In genomic region chr1:27568247-27569087, GRCh38 we compare ENCODE assay signal across 1 cellular context.
TF ChIP-seq lines count a peak whose summit lies in the region.

No MANE protein-coding gene starts in this region.

TF ChIP-seq in K562, 482 proteins besides CTCF, POLR2A, EP300 and RAD21 (continued from another document and continues in another):
- no peak for TF ChIP-seq TSHZ1 (CRISPR knock-in tag; IDR thresholded peaks at IDR 0.05)
- no peak for TF ChIP-seq RREB1 (CRISPR knock-in tag; IDR thresholded peaks at IDR 0.05)
- no peak for TF ChIP-seq HMBOX1 (IDR thresholded peaks at IDR 0.05)
- no peak for TF ChIP-seq CBX2 (IDR thresholded peaks at IDR 0.05; ENCODE audit: insufficient read depth, low read length, poor library complexity, severe bottlenecking)
- TF ChIP-seq SIN3B (IDR thresholded peaks at IDR 0.05; ENCODE audit: low read depth): 0 out of 2 replicates have a peak, but pooled peaks have one; percentile 14
- no peak for TF ChIP-seq GATAD2A (IDR thresholded peaks at IDR 0.05)
- TF ChIP-seq ZNF197 (CRISPR knock-in tag; IDR thresholded peaks at IDR 0.05; ENCODE audit: low read depth): no peak
- TF ChIP-seq SRF (CRISPR knock-in tag; IDR thresholded peaks at IDR 0.05): peak in 1 of 2 experiments; percentile 87; a peak in 1 of 4 replicates
- TF ChIP-seq GTF2F1 (IDR thresholded peaks at IDR 0.05; ENCODE audit: low read depth, low read length): no peak
- TF ChIP-seq PHF8 (IDR thresholded peaks at IDR 0.05; ENCODE audit: borderline replicate concordance, low read length): no peak; the same call in 1 of the 2 replicates
- no peak for TF ChIP-seq COPS2 (conservative IDR thresholded peaks at IDR 0.05)
- no peak for TF ChIP-seq SRSF3 (IDR thresholded peaks at IDR 0.05; ENCODE audit: insufficient read depth, low read length)
- no peak for TF ChIP-seq PBX2 (CRISPR knock-in tag; IDR thresholded peaks at IDR 0.05; ENCODE audit: low read depth)
- no peak for TF ChIP-seq PBX2 (tag; conservative IDR thresholded peaks at IDR 0.05; ENCODE audit: low read depth)
- TF ChIP-seq WHSC1 (IDR thresholded peaks at IDR 0.05; ENCODE audit: low read length): no peak
- no peak for TF ChIP-seq ZFPM2 (CRISPR knock-in tag; IDR thresholded peaks at IDR 0.05)
- no peak for TF ChIP-seq ASH1L (IDR thresholded peaks at IDR 0.05; ENCODE audit: borderline replicate concordance, low read depth, partially characterized antibody)
- TF ChIP-seq RFX7 (CRISPR knock-in tag; IDR thresholded peaks at IDR 0.05): no peak
- TF ChIP-seq IRF2 (CRISPR knock-in tag; IDR thresholded peaks at IDR 0.05): no peak
- peak; percentile 99 for TF ChIP-seq ZBTB7A (IDR thresholded peaks at IDR 0.05; ENCODE audit: borderline replicate concordance, control insufficient read depth, low read depth, low read length)
- TF ChIP-seq MAFF (IDR thresholded peaks at IDR 0.05; ENCODE audit: low read length): no peak
- TF ChIP-seq ZBTB43 (CRISPR knock-in tag; IDR thresholded peaks at IDR 0.05): no peak
- peak; percentile 89; the same call in 1 of the 2 replicates for TF ChIP-seq HDGF (IDR thresholded peaks at IDR 0.05)
- TF ChIP-seq NBN (IDR thresholded peaks at IDR 0.05; ENCODE audit: low read depth): no peak
- TF ChIP-seq MAX (CRISPR knock-in tag; IDR thresholded peaks at IDR 0.05): peak; percentile 59
- TF ChIP-seq HDAC3 (IDR thresholded peaks at IDR 0.05; ENCODE audit: borderline replicate concordance, partially characterized antibody): no peak
- TF ChIP-seq MCM5 (IDR thresholded peaks at IDR 0.05; ENCODE audit: low read depth): no peak
- TF ChIP-seq MECOM (CRISPR knock-in tag; IDR thresholded peaks at IDR 0.05): no peak
- no peak for TF ChIP-seq HNRNPK (IDR thresholded peaks at IDR 0.05; ENCODE audit: low read depth, low read length, poor library complexity, severe bottlenecking)
- TF ChIP-seq ARHGAP35 (IDR thresholded peaks at IDR 0.05; ENCODE audit: partially characterized antibody): no peak
- TF ChIP-seq THAP7 (CRISPR knock-in tag; IDR thresholded peaks at IDR 0.05): no peak
- TF ChIP-seq ZNF57 (CRISPR knock-in tag; IDR thresholded peaks at IDR 0.05): no peak
- TF ChIP-seq NR4A1 (CRISPR knock-in tag; IDR thresholded peaks at IDR 0.05): no peak; the same call in 1 of the 2 replicates
- no peak for TF ChIP-seq NR4A1 (tag; IDR thresholded peaks at IDR 0.05)
- peak; percentile 97 for TF ChIP-seq HMGN3 (IDR thresholded peaks at IDR 0.05; ENCODE audit: borderline replicate concordance, extremely low read depth, insufficient read length, low read depth, low read length)
- no peak for TF ChIP-seq ZNF24 (IDR thresholded peaks at IDR 0.05)
- TF ChIP-seq DNMT1 (IDR thresholded peaks at IDR 0.05): no peak
- no peak for TF ChIP-seq ZNF277 (CRISPR knock-in tag; IDR thresholded peaks at IDR 0.05; ENCODE audit: borderline replicate concordance)
- no peak for TF ChIP-seq ATF2 (CRISPR knock-in tag; IDR thresholded peaks at IDR 0.05)
- TF ChIP-seq TCF7L2 (IDR thresholded peaks at IDR 0.05; ENCODE audit: low read depth, low read length): no peak
- TF ChIP-seq ILF3 (IDR thresholded peaks at IDR 0.05; ENCODE audit: borderline replicate concordance): no peak
- TF ChIP-seq SMAD4 (CRISPR knock-in tag; conservative IDR thresholded peaks at IDR 0.05): no peak; the same call in none of the 2 replicates
- TF ChIP-seq TBP (optimal IDR thresholded peaks at IDR 0.05; ENCODE audit: low read depth, low read length): peak; percentile 48
- TF ChIP-seq BDP1 (IDR thresholded peaks at IDR 0.05; ENCODE audit: insufficient read depth, insufficient read length): no peak
- TF ChIP-seq NR2C1 (IDR thresholded peaks at IDR 0.05): no peak
- no peak for TF ChIP-seq NR2C1 (tag; IDR thresholded peaks at IDR 0.05)
- no peak for TF ChIP-seq ZNF408 (CRISPR knock-in tag; IDR thresholded peaks at IDR 0.05; ENCODE audit: low read depth)
- no peak for TF ChIP-seq NUFIP1 (IDR thresholded peaks at IDR 0.05; ENCODE audit: partially characterized antibody)
- no peak for TF ChIP-seq KHSRP (IDR thresholded peaks at IDR 0.05)
- no peak for TF ChIP-seq TGIF2 (CRISPR knock-in tag; IDR thresholded peaks at IDR 0.05)
